Comparison of ENCODE assay signal across 18 cellular contexts in genomic region chr6:158050955-158051354, GRCh38.
A peak's percentile ranks its signal among the peaks of the same experiment; 100 is the strongest.
DNase-seq lines count a peak whose midpoint lies in the region; ATAC-seq, FAIRE-seq and TF ChIP-seq lines count a peak whose summit lies in the region.
"Had no signal": no experiment of that assay in that cellular context is flagged by ENCODE, and none has a peak within 500 bp of the region (broad histone marks: within the 10 kb centered on the region; RNA-seq: fewer than 3 reads in every experiment).

No MANE protein-coding gene starts in this region.

- peak; percentile 97 for DNase-seq in GM23248
- DNase-seq in astrocyte (ENCODE audit: low read depth), result no peak
- DNase-seq in myocyte (ENCODE audit: low read depth), result peak; percentile 90
- DNase-seq in stimulated activated CD4-positive, alpha-beta T cell treated with anti-CD3 and anti-CD28 coated beads, Interleukin-4, amount 100 ng/mL, for 24 hours, result no peak
- DNase-seq in NCI-H2196 (lab: John Stamatoyannopoulos, UW; ENCODE audit: unreplicated experiment), result no peak
- DNase-seq in body of pancreas, result no peak
- DNase-seq: activated B cell treated with CpG ODN at 0.5 μM for 24 hours, erythroblast, NCI-H2029, NCI-H748 treated with DMSO at 0.1 percent for 48 hours, ovary, T-cell had no signal

- no peaks in the 10 kb centered on the region; the same call in 1 of the 2 replicates for H3K36me3 ChIP-seq in BLaER1
- 0 out of 2 replicates have a peak, but pooled peaks cover 4% of the 10 kb centered on the region for H3K36me3 ChIP-seq in GM23248 (ENCODE audit: low read depth)
- H3K36me3 ChIP-seq in astrocyte (ENCODE audit: insufficient read depth, low read length), result peaks cover 24% of the 10 kb centered on the region
- H3K36me3 ChIP-seq in body of pancreas (replicated peaks in 1 of 2; ENCODE audit: insufficient read depth in 1 of 2, low read depth in 2 of 2), result peaks cover 0 to 5% of the 10 kb centered on the region in 2 donors
- H3K36me3 ChIP-seq: ovary had no signal

- no peaks in the 10 kb centered on the region for H3K9me3 ChIP-seq in BLaER1
- H3K9me3 ChIP-seq in GM23248 (ENCODE audit: low read depth), result no peaks in the 10 kb centered on the region
- no peaks in the 10 kb centered on the region for H3K9me3 ChIP-seq in astrocyte (ENCODE audit: insufficient read depth, low read depth, low read length)
- H3K9me3 ChIP-seq in body of pancreas, result no peaks in the 10 kb centered on the region
- H3K9me3 ChIP-seq: ovary, tibial artery had no signal

- in situ Hi-C loops in GM23248 (cut with MboI), result loop anchor here (25.0 kb wide), 1 partner anchor 289 kb away; no protein-coding TSS in a partner anchor

- no peaks in the 10 kb centered on the region for H3K27me3 Mint-ChIP-seq in astrocyte (ENCODE audit: low read depth, unreplicated experiment)
- H3K27me3 Mint-ChIP-seq: activated B cell treated with CpG ODN at 0.5 μM for 24 hours; stimulated activated memory B cell treated with anti-CD40 and anti-IgM and Interleukin-4, amounts not matched to agents 10 μg/mL and 1 μg/mL and 100 μg/mL, for 72 hours; T-cell had no signal

- H3K9ac ChIP-seq in BLaER1, result no peak overlapping the region
- H3K9ac ChIP-seq in GM23248, result peak overlapping the region; percentile 72
- no peak overlapping the region for H3K9ac ChIP-seq in astrocyte (ENCODE audit: low read length)

- H3K4me3 ChIP-seq in BLaER1 (no peak overlapping the region), GM23248 (no peak overlapping the region), astrocyte (ENCODE audit: insufficient read depth, low read depth, low read length) (no peak overlapping the region), body of pancreas (no peak overlapping the region)
- H3K4me3 ChIP-seq: ovary, skin epidermis, tibial artery had no signal

- no peaks in the 10 kb centered on the region for H3K27me3 ChIP-seq in BLaER1
- H3K27me3 ChIP-seq in GM23248 (replicated peaks; ENCODE audit: insufficient read depth), result no peaks in the 10 kb centered on the region
- no peaks in the 10 kb centered on the region for H3K27me3 ChIP-seq in astrocyte (ENCODE audit: insufficient read depth, low read length)
- no peaks in the 10 kb centered on the region for H3K27me3 ChIP-seq in body of pancreas
- H3K27me3 ChIP-seq: ovary, tibial artery had no signal

- peaks cover 59% of the 10 kb centered on the region for H3F3A ChIP-seq in GM23248 (ENCODE audit: insufficient read depth)

- no peak for TF ChIP-seq CTCF in astrocyte (IDR thresholded peaks at IDR 0.05; ENCODE audit: insufficient read depth, low read depth, low read length)
- TF ChIP-seq CTCF in body of pancreas (IDR thresholded peaks at IDR 0.05), result no peak

- H4K20me1 ChIP-seq in BLaER1, result no peaks in the 10 kb centered on the region
- H4K20me1 ChIP-seq in GM23248 (ENCODE audit: insufficient read depth), result no peaks in the 10 kb centered on the region
- peaks cover 3% of the 10 kb centered on the region for H4K20me1 ChIP-seq in astrocyte (ENCODE audit: insufficient read depth, low read length)

- H3K4me2 ChIP-seq in BLaER1 (0 out of 2 replicates have a peak overlapping the region, but pooled peaks have one; percentile 12), GM23248 (ENCODE audit: unreplicated experiment) (peak overlapping the region; percentile 46), astrocyte (ENCODE audit: low read length) (no peak overlapping the region)

- H3K79me2 ChIP-seq in GM23248 (ENCODE audit: insufficient read depth), result 0 out of 2 replicates have a peak, but pooled peaks cover 10% of the 10 kb centered on the region
- peaks cover 54% of the 10 kb centered on the region for H3K79me2 ChIP-seq in astrocyte (ENCODE audit: insufficient read depth, low read length)

- no peak for ATAC-seq in body of pancreas
- ATAC-seq: stimulated activated memory B cell treated with anti-CD40 and anti-IgM and Interleukin-4, amounts not matched to agents 10 μg/mL and 1 μg/mL and 100 μg/mL, for 72 hours; T-cell had no signal

- no peaks in the 10 kb centered on the region for H3K9me2 ChIP-seq in GM23248 (ENCODE audit: insufficient read depth)

- H3K4me3 Mint-ChIP-seq in astrocyte (ENCODE audit: unreplicated experiment), result no peak overlapping the region
- H3K4me3 Mint-ChIP-seq: activated B cell treated with CpG ODN at 0.5 μM for 24 hours; CD14-positive monocyte; dendritic cell treated with granulocyte-macrophage colony-stimulating factor and Interleukin-4, amounts not matched to agents 40 ng/mL and 50 ng/mL, for 4 days; stimulated activated memory B cell treated with anti-CD40 and anti-IgM and Interleukin-4, amounts not matched to agents 10 μg/mL and 1 μg/mL and 100 μg/mL, for 72 hours; T-cell had no signal

- no peaks in the 10 kb centered on the region for H3K9me3 Mint-ChIP-seq in astrocyte (ENCODE audit: unreplicated experiment)
- H3K9me3 Mint-ChIP-seq: activated B cell treated with CpG ODN at 0.5 μM for 24 hours; dendritic cell treated with granulocyte-macrophage colony-stimulating factor and Interleukin-4, amounts not matched to agents 40 ng/mL and 50 ng/mL, for 4 days; T-cell had no signal

- H3K36me3 Mint-ChIP-seq in astrocyte (ENCODE audit: low read depth, unreplicated experiment), result peaks cover 23% of the 10 kb centered on the region
- H3K36me3 Mint-ChIP-seq: CD14-positive monocyte had no signal

- intact Hi-C loops in body of pancreas (cut with DNase I), result no loop called here

- peak overlapping the region; percentile 24 for H3K27ac Mint-ChIP-seq in astrocyte (ENCODE audit: unreplicated experiment)
- H3K27ac Mint-ChIP-seq: activated B cell treated with CpG ODN at 0.5 μM for 24 hours; dendritic cell treated with granulocyte-macrophage colony-stimulating factor and Interleukin-4, amounts not matched to agents 40 ng/mL and 50 ng/mL, for 4 days; stimulated activated memory B cell treated with anti-CD40 and anti-IgM and Interleukin-4, amounts not matched to agents 10 μg/mL and 1 μg/mL and 100 μg/mL, for 72 hours; T-cell had no signal

- TF ChIP-seq POLR2A in body of pancreas (IDR thresholded peaks at IDR 0.05), result no peak

- peaks cover 9% of the 10 kb centered on the region; the same call in 1 of the 2 replicates for H3K4me1 ChIP-seq in BLaER1
- H3K4me1 ChIP-seq in GM23248 (ENCODE audit: insufficient read depth), result peaks cover 40% of the 10 kb centered on the region
- peaks cover 25% of the 10 kb centered on the region for H3K4me1 ChIP-seq in astrocyte (ENCODE audit: insufficient read depth, low read length)
- H3K4me1 ChIP-seq in body of pancreas, result no peaks in the 10 kb centered on the region

- peak; percentile 58 for FAIRE-seq in astrocyte (lab: Jason Lieb, UNC)

- H3K27ac ChIP-seq in BLaER1, result no peak overlapping the region
- H3K27ac ChIP-seq in GM23248, result peak overlapping the region; percentile 89
- peak overlapping the region; percentile 30 for H3K27ac ChIP-seq in astrocyte (ENCODE audit: low read depth, low read length)
- H3K27ac ChIP-seq in body of pancreas, result no peak overlapping the region
- H3K27ac ChIP-seq: ovary, tibial artery had no signal

- 4 to 11% methylated on average over 4 of the region's 4 CpGs for WGBS in GM23248 (ENCODE audit: low coverage in 1 of 2, low lambda C conversion rate in 2 of 2, missing lambda C conversion rate in 2 of 2), 2 experiments
- 91 to 100% methylated on average over 3 to 4 of the region's 4 CpGs for WGBS in body of pancreas, 2 donors

- peaks cover 10% of the 10 kb centered on the region for H3K4me1 Mint-ChIP-seq in astrocyte (ENCODE audit: low read depth, unreplicated experiment)
- H3K4me1 Mint-ChIP-seq: activated B cell treated with CpG ODN at 0.5 μM for 24 hours, CD14-positive monocyte had no signal

- H2AFZ ChIP-seq in GM23248 (no peak overlapping the region), astrocyte (ENCODE audit: low read depth, low read length) (no peak overlapping the region)

Comparison
In these comparisons a context has a peak if more than half of its experiments do, and no peak if none do; other contexts are left out.
1. H3K27ac ChIP-seq: peak in GM23248 (single experiment) and astrocyte (single experiment); none in BLaER1 (single experiment) and body of pancreas (0 of 4).
2. DNase-seq: peak in GM23248 (single experiment) and myocyte (single experiment); none in astrocyte (single experiment), stimulated activated CD4-positive, alpha-beta T cell treated with anti-CD3 and anti-CD28 coated beads, Interleukin-4, amount 100 ng/mL, for 24 hours (single experiment), NCI-H2196 (single experiment) and body of pancreas (0 of 4).